Comparison of ENCODE assay signal across 13 cellular contexts in genomic region chr6:101666256-101666655, GRCh38.
A peak's percentile ranks its signal among the peaks of the same experiment; 100 is the strongest.
DNase-seq lines count a peak whose midpoint lies in the region; ATAC-seq and TF ChIP-seq lines count a peak whose summit lies in the region.
"Had no signal": no experiment of that assay in that cellular context is flagged by ENCODE, and none has a peak within 500 bp of the region (broad histone marks: within the 10 kb centered on the region; RNA-seq: fewer than 3 reads in every experiment).

No MANE protein-coding gene starts in this region.

- BruUV-seq in Calu3 (replicated peaks; lab: Mats Ljungman, UMichigan): no TSS peak

- H3K36me3 Mint-ChIP-seq in Calu3 (ENCODE audit: insufficient read depth, unreplicated experiment): no peaks in the 10 kb centered on the region
- H3K36me3 Mint-ChIP-seq in type B pancreatic cell: no peaks in the 10 kb centered on the region
- no peaks in the 10 kb centered on the region for H3K36me3 Mint-ChIP-seq in activated T-cell treated with anti-CD3 and anti-CD28 coated beads, Interleukin-2, amount 50 U/mL, for 24 hours (ENCODE audit: low read depth)
- no peaks in the 10 kb centered on the region for H3K36me3 Mint-ChIP-seq in stimulated activated memory B cell treated with anti-CD40 and anti-IgM and Interleukin-4, amounts not matched to agents 10 μg/mL and 1 μg/mL and 100 μg/mL, for 72 hours
- H3K36me3 Mint-ChIP-seq: CD8-positive, alpha-beta memory T cell had no signal

- H3K36me3 ChIP-seq in left lung (no peaks in the 10 kb centered on the region), uterus (no peaks in the 10 kb centered on the region)

- no peaks in the 10 kb centered on the region for H3K27me3 Mint-ChIP-seq in Calu3 (ENCODE audit: unreplicated experiment)
- no peaks in the 10 kb centered on the region for H3K27me3 Mint-ChIP-seq in type B pancreatic cell
- H3K27me3 Mint-ChIP-seq in activated T-cell treated with anti-CD3 and anti-CD28 coated beads, Interleukin-2, amount 50 U/mL, for 24 hours: no peaks in the 10 kb centered on the region
- no peaks in the 10 kb centered on the region for H3K27me3 Mint-ChIP-seq in stimulated activated memory B cell treated with anti-CD40 and anti-IgM and Interleukin-4, amounts not matched to agents 10 μg/mL and 1 μg/mL and 100 μg/mL, for 72 hours
- H3K27me3 Mint-ChIP-seq: CD8-positive, alpha-beta memory T cell had no signal

- no peak overlapping the region for H3K4me3 Mint-ChIP-seq in Calu3 (ENCODE audit: low read depth, unreplicated experiment)
- no peak overlapping the region for H3K4me3 Mint-ChIP-seq in type B pancreatic cell
- no peak overlapping the region for H3K4me3 Mint-ChIP-seq in activated T-cell treated with anti-CD3 and anti-CD28 coated beads, Interleukin-2, amount 50 U/mL, for 24 hours
- H3K4me3 Mint-ChIP-seq in stimulated activated memory B cell treated with anti-CD40 and anti-IgM and Interleukin-4, amounts not matched to agents 10 μg/mL and 1 μg/mL and 100 μg/mL, for 72 hours: no peak overlapping the region
- H3K4me3 Mint-ChIP-seq: CD8-positive, alpha-beta memory T cell; endodermal cell had no signal

- H3K9me3 Mint-ChIP-seq in Calu3 (ENCODE audit: low read depth, unreplicated experiment): peaks cover 4% of the 10 kb centered on the region
- no peaks in the 10 kb centered on the region for H3K9me3 Mint-ChIP-seq in type B pancreatic cell
- peaks cover 6% of the 10 kb centered on the region for H3K9me3 Mint-ChIP-seq in activated T-cell treated with anti-CD3 and anti-CD28 coated beads, Interleukin-2, amount 50 U/mL, for 24 hours
- H3K9me3 Mint-ChIP-seq in stimulated activated memory B cell treated with anti-CD40 and anti-IgM and Interleukin-4, amounts not matched to agents 10 μg/mL and 1 μg/mL and 100 μg/mL, for 72 hours: peaks cover 4% of the 10 kb centered on the region

- TF ChIP-seq CTCF in Calu3 (IDR thresholded peaks at IDR 0.05; ENCODE audit: unreplicated experiment): no peak
- TF ChIP-seq CTCF in astrocyte of the cerebellum (IDR thresholded peaks at IDR 0.05; ENCODE audit: low read depth, low read length, missing control alignments): no peak
- no peak for TF ChIP-seq CTCF in left lung (IDR thresholded peaks at IDR 0.05)
- no peak for TF ChIP-seq CTCF in type B pancreatic cell (conservative IDR thresholded peaks at IDR 0.05)
- no peak for TF ChIP-seq CTCF in uterus (IDR thresholded peaks at IDR 0.05)

- peak; percentile 30 for ATAC-seq in left lung
- ATAC-seq in stimulated activated memory B cell treated with anti-CD40 and anti-IgM and Interleukin-4, amounts not matched to agents 10 μg/mL and 1 μg/mL and 100 μg/mL, for 72 hours: no peak

- no peak for TF ChIP-seq POLR2A in uterus (IDR thresholded peaks at IDR 0.05)

- H3K27ac Mint-ChIP-seq in Calu3 (ENCODE audit: unreplicated experiment): no peak overlapping the region
- no peak overlapping the region for H3K27ac Mint-ChIP-seq in type B pancreatic cell
- H3K27ac Mint-ChIP-seq in activated T-cell treated with anti-CD3 and anti-CD28 coated beads, Interleukin-2, amount 50 U/mL, for 24 hours: no peak overlapping the region
- no peak overlapping the region for H3K27ac Mint-ChIP-seq in stimulated activated memory B cell treated with anti-CD40 and anti-IgM and Interleukin-4, amounts not matched to agents 10 μg/mL and 1 μg/mL and 100 μg/mL, for 72 hours
- H3K27ac Mint-ChIP-seq: CD8-positive, alpha-beta memory T cell; endodermal cell had no signal

- H3K27me3 ChIP-seq in left lung: no peaks in the 10 kb centered on the region
- H3K27me3 ChIP-seq in uterus: no peaks in the 10 kb centered on the region

- H3K4me3 ChIP-seq in astrocyte of the cerebellum (ENCODE audit: low read depth, low read length): no peak overlapping the region
- no peak overlapping the region for H3K4me3 ChIP-seq in left lung
- H3K4me3 ChIP-seq in uterus: no peak overlapping the region

- H3K27ac ChIP-seq in left lung (no peak overlapping the region), uterus (no peak overlapping the region)

- DNase-seq in Calu3 (peak; percentile 29), LHCN-M2 (ENCODE audit: low read depth) (peak; percentile 77), astrocyte of the cerebellum (ENCODE audit: low read depth) (peak; percentile 58), left lung (no peak), type B pancreatic cell (ENCODE audit: extremely low spot score, unreplicated experiment) (no peak), uterus (no peak)
- no peak for DNase-seq in activated T-cell treated with anti-CD3 and anti-CD28 coated beads, Interleukin-2, amount 50 U/mL, for 24 hours
- DNase-seq: amygdala; CD8-positive, alpha-beta memory T cell; endodermal cell; NCI-H1436 treated with DMSO at 0.1 percent for 48 hours; trophoblast cell had no signal

- H3K4me1 ChIP-seq in left lung: no peaks in the 10 kb centered on the region
- no peaks in the 10 kb centered on the region for H3K4me1 ChIP-seq in uterus

- CTCF ChIA-PET in Calu3 (lab: Charles Lee): no interaction called here

- in situ Hi-C loops in astrocyte of the cerebellum (cut with HindIII; ENCODE audit: low sequenced_read_pairs): no loop called here

- H3K4me1 Mint-ChIP-seq in Calu3 (ENCODE audit: low read depth, unreplicated experiment) (peaks cover 19% of the 10 kb centered on the region), type B pancreatic cell (ENCODE audit: unreplicated experiment) (no peaks in the 10 kb centered on the region)
- H3K4me1 Mint-ChIP-seq in activated T-cell treated with anti-CD3 and anti-CD28 coated beads, Interleukin-2, amount 50 U/mL, for 24 hours (ENCODE audit: low read depth): no peaks in the 10 kb centered on the region
- no peaks in the 10 kb centered on the region for H3K4me1 Mint-ChIP-seq in stimulated activated memory B cell treated with anti-CD40 and anti-IgM and Interleukin-4, amounts not matched to agents 10 μg/mL and 1 μg/mL and 100 μg/mL, for 72 hours
- H3K4me1 Mint-ChIP-seq: CD8-positive, alpha-beta memory T cell had no signal

- no peaks in the 10 kb centered on the region for H3K9me3 ChIP-seq in left lung
- H3K9me3 ChIP-seq in uterus: no peaks in the 10 kb centered on the region

- intact Hi-C loops in Calu3 (cut with micrococcal nuclease; ENCODE audit: unreplicated experiment) (no loop called here), left lung (cut with DNase I) (no loop called here), uterus (cut with DNase I; ENCODE audit: low total_unique reads) (no loop called here)

Comparison
In these comparisons a context has a peak if more than half of its experiments do, and no peak if none do; other contexts are left out.
1. DNase-seq: peak in Calu3 (single experiment), LHCN-M2 (single experiment) and astrocyte of the cerebellum (single experiment); none in left lung (0 of 2), type B pancreatic cell (single experiment), activated T-cell treated with anti-CD3 and anti-CD28 coated beads, Interleukin-2, amount 50 U/mL, for 24 hours (single experiment) and uterus (0 of 2).